24 cellular contexts compared by ENCODE assay signal in genomic region chr10:132376394-132376851, GRCh38. TPM values are rescaled to one million over a fixed set of nuclear protein-coding genes. Genes with fewer than 3 reads are reported as not detected.
A peak's percentile ranks its signal among the peaks of the same experiment; 100 is the strongest.
DNase-seq lines count a peak whose midpoint lies in the region; ATAC-seq and TF ChIP-seq lines count a peak whose summit lies in the region.
"Had no signal": no experiment of that assay in that cellular context is flagged by ENCODE, and none has a peak within 500 bp of the region (broad histone marks: within the 10 kb centered on the region; RNA-seq: fewer than 3 reads in every experiment).

No MANE protein-coding gene starts in this region.

- H3K27ac Mint-ChIP-seq in activated naive CD8-positive, alpha-beta T cell treated with anti-CD3 and anti-CD28 coated beads, Interleukin-2, amount 10 ng/mL, durations not matched to agents 7 days and 5 days = no peak overlapping the region
- H3K27ac Mint-ChIP-seq in activated naive CD8-positive, alpha-beta T cell treated with anti-CD3 and anti-CD28 coated beads, Interleukin-2, amount 50 U/mL, for 24 hours = no peak overlapping the region
- no peak overlapping the region for H3K27ac Mint-ChIP-seq in chondrocyte (ENCODE audit: unreplicated experiment)
- H3K27ac Mint-ChIP-seq in memory B cell = peak overlapping the region; percentile 42
- H3K27ac Mint-ChIP-seq: B cell, nephron, type B pancreatic cell had no signal

- ATAC-seq in activated naive CD8-positive, alpha-beta T cell treated with anti-CD3 and anti-CD28 coated beads, Interleukin-2, amount 10 ng/mL, durations not matched to agents 7 days and 5 days (ENCODE audit: low read depth) = no peak
- no peak for ATAC-seq in activated naive CD8-positive, alpha-beta T cell treated with anti-CD3 and anti-CD28 coated beads, Interleukin-2, amount 50 U/mL, for 24 hours
- ATAC-seq in memory B cell (ENCODE audit: low read depth) = no peak
- peak; percentile 21 for ATAC-seq in upper lobe of right lung
- ATAC-seq: activated naive CD4-positive, alpha-beta T cell treated with anti-CD3 and anti-CD28 coated beads, Interleukin-2, amount 50 U/mL, for 72 hours; heart left ventricle; left colon had no signal

- no peaks in the 10 kb centered on the region for H3K9me3 Mint-ChIP-seq in activated naive CD8-positive, alpha-beta T cell treated with anti-CD3 and anti-CD28 coated beads, Interleukin-2, amount 10 ng/mL, durations not matched to agents 7 days and 5 days
- no peaks in the 10 kb centered on the region for H3K9me3 Mint-ChIP-seq in activated naive CD8-positive, alpha-beta T cell treated with anti-CD3 and anti-CD28 coated beads, Interleukin-2, amount 50 U/mL, for 24 hours
- H3K9me3 Mint-ChIP-seq in chondrocyte (ENCODE audit: low read depth) (peaks cover 3% of the 10 kb centered on the region), memory B cell (no peaks in the 10 kb centered on the region)
- H3K9me3 Mint-ChIP-seq: activated naive CD4-positive, alpha-beta T cell treated with anti-CD3 and anti-CD28 coated beads, Interleukin-2, amount 50 U/mL, for 72 hours; type B pancreatic cell had no signal

- H3K9me3 ChIP-seq in upper lobe of right lung = no peaks in the 10 kb centered on the region
- H3K9me3 ChIP-seq: ovary, right lobe of liver, SJSA1 had no signal

- no peak overlapping the region for H3K27ac ChIP-seq in upper lobe of right lung
- H3K27ac ChIP-seq: epithelial cell of prostate, heart left ventricle, ovary, right lobe of liver, SJSA1 had no signal

- no peaks in the 10 kb centered on the region for H3K27me3 ChIP-seq in upper lobe of right lung
- H3K27me3 ChIP-seq: heart left ventricle, ovary, right lobe of liver had no signal

- H3K4me1 ChIP-seq in upper lobe of right lung = no peaks in the 10 kb centered on the region
- H3K4me1 ChIP-seq: right lobe of liver, SJSA1 had no signal

- H3K27me3 Mint-ChIP-seq in activated naive CD8-positive, alpha-beta T cell treated with anti-CD3 and anti-CD28 coated beads, Interleukin-2, amount 10 ng/mL, durations not matched to agents 7 days and 5 days = no peaks in the 10 kb centered on the region
- peaks cover 2% of the 10 kb centered on the region for H3K27me3 Mint-ChIP-seq in activated naive CD8-positive, alpha-beta T cell treated with anti-CD3 and anti-CD28 coated beads, Interleukin-2, amount 50 U/mL, for 24 hours
- no peaks in the 10 kb centered on the region for H3K27me3 Mint-ChIP-seq in chondrocyte (ENCODE audit: low read depth)
- peaks cover 4% of the 10 kb centered on the region for H3K27me3 Mint-ChIP-seq in memory B cell

- POLR2A ChIA-PET in activated naive CD8-positive, alpha-beta T cell treated with anti-CD3 and anti-CD28 coated beads, Interleukin-2, amount 10 ng/mL, durations not matched to agents 7 days and 5 days (lab: Charles Lee) = no interaction called here

- H3K36me3 Mint-ChIP-seq in activated naive CD8-positive, alpha-beta T cell treated with anti-CD3 and anti-CD28 coated beads, Interleukin-2, amount 10 ng/mL, durations not matched to agents 7 days and 5 days = no peaks in the 10 kb centered on the region
- no peaks in the 10 kb centered on the region for H3K36me3 Mint-ChIP-seq in activated naive CD8-positive, alpha-beta T cell treated with anti-CD3 and anti-CD28 coated beads, Interleukin-2, amount 50 U/mL, for 24 hours (ENCODE audit: low read depth)
- H3K36me3 Mint-ChIP-seq in chondrocyte (ENCODE audit: low read depth) (peaks cover 14% of the 10 kb centered on the region), memory B cell (no peaks in the 10 kb centered on the region)
- H3K36me3 Mint-ChIP-seq: activated naive CD4-positive, alpha-beta T cell treated with anti-CD3 and anti-CD28 coated beads, Interleukin-2, amount 50 U/mL, for 72 hours had no signal

- TF ChIP-seq CTCF in chondrocyte (IDR thresholded peaks at IDR 0.05) = no peak
- TF ChIP-seq CTCF in upper lobe of right lung (IDR thresholded peaks at IDR 0.05) = no peak

- H3K4me1 Mint-ChIP-seq in activated naive CD8-positive, alpha-beta T cell treated with anti-CD3 and anti-CD28 coated beads, Interleukin-2, amount 10 ng/mL, durations not matched to agents 7 days and 5 days = peaks cover 6% of the 10 kb centered on the region
- peaks cover 4% of the 10 kb centered on the region for H3K4me1 Mint-ChIP-seq in activated naive CD8-positive, alpha-beta T cell treated with anti-CD3 and anti-CD28 coated beads, Interleukin-2, amount 50 U/mL, for 24 hours
- H3K4me1 Mint-ChIP-seq in chondrocyte (ENCODE audit: low read depth) = no peaks in the 10 kb centered on the region
- peaks cover 3% of the 10 kb centered on the region for H3K4me1 Mint-ChIP-seq in memory B cell
- H3K4me1 Mint-ChIP-seq: B cell, nephron had no signal

- no peak overlapping the region for H3K4me3 ChIP-seq in upper lobe of right lung
- H3K4me3 ChIP-seq: heart left ventricle, ovary, right lobe of liver, SJSA1 had no signal

- H3K36me3 ChIP-seq in upper lobe of right lung = no peaks in the 10 kb centered on the region
- H3K36me3 ChIP-seq: heart left ventricle, ovary, right lobe of liver, SJSA1 had no signal

- peak; percentile 19 for DNase-seq in activated naive CD8-positive, alpha-beta T cell treated with anti-CD3 and anti-CD28 coated beads, Interleukin-2, amount 10 ng/mL, durations not matched to agents 7 days and 5 days
- no peak for DNase-seq in activated naive CD8-positive, alpha-beta T cell treated with anti-CD3 and anti-CD28 coated beads, Interleukin-2, amount 50 U/mL, for 24 hours
- DNase-seq in chondrocyte (ENCODE audit: low spot score) (peak; percentile 69), memory B cell (ENCODE audit: low spot score in 2 of 2) (no peak), upper lobe of right lung (peak; percentile 67), SKM-1 treated with dmso at 0.1 percent for 144 hours (lab: John Stamatoyannopoulos, UW; ENCODE audit: unreplicated experiment) (no peak), NCI-H2171 (lab: John Stamatoyannopoulos, UW) (no peak)
- no peak for DNase-seq in activated CD4-positive, alpha-beta T cell treated with anti-CD3 and anti-CD28 coated beads, Interleukin-2, amount 50 U/mL, for 48 hours
- DNase-seq: central memory CD4-positive, alpha-beta T cell; DMS79; KBM-7; NCI-H1417 treated with DMSO at 0.1 percent for 48 hours; NCI-H524 treated with DMSO at 0.1 percent for 48 hours; T-helper 1 cell had no signal

- intact Hi-C loops in upper lobe of right lung (cut with DNase I) = no loop called here

- no peak overlapping the region for H3K4me3 Mint-ChIP-seq in activated naive CD8-positive, alpha-beta T cell treated with anti-CD3 and anti-CD28 coated beads, Interleukin-2, amount 10 ng/mL, durations not matched to agents 7 days and 5 days
- H3K4me3 Mint-ChIP-seq in activated naive CD8-positive, alpha-beta T cell treated with anti-CD3 and anti-CD28 coated beads, Interleukin-2, amount 50 U/mL, for 24 hours = no peak overlapping the region
- no peak overlapping the region for H3K4me3 Mint-ChIP-seq in chondrocyte (ENCODE audit: unreplicated experiment)
- H3K4me3 Mint-ChIP-seq in memory B cell = no peak overlapping the region
- H3K4me3 Mint-ChIP-seq: B cell, nephron, type B pancreatic cell had no signal

RNA-seq across cellular contexts. Expression of gene PWWP2B, which starts 20.6 kb away (rescaled TPM):
- 10 to 100 TPM; 16.6 to 17.1 TPM for total RNA-seq in activated naive CD8-positive, alpha-beta T cell treated with anti-CD3 and anti-CD28 coated beads, Interleukin-2, amount 10 ng/mL, durations not matched to agents 7 days and 5 days
- total RNA-seq in chondrocyte = 9.9 to 13.9 TPM (median 13.2 TPM) in 3 replicates
- 26.0 TPM for total RNA-seq in upper lobe of right lung

RNA-seq across cellular contexts. Expression of gene LRRC27, which starts 44.4 kb away (rescaled TPM):
- total RNA-seq in activated naive CD8-positive, alpha-beta T cell treated with anti-CD3 and anti-CD28 coated beads, Interleukin-2, amount 10 ng/mL, durations not matched to agents 7 days and 5 days = 1 to 10 TPM; 4.7 to 6.3 TPM
- 10.2 to 14.4 TPM (median 13.2 TPM) in 3 replicates for total RNA-seq in chondrocyte
- total RNA-seq in upper lobe of right lung = 6.3 TPM

Comparison
In these comparisons a context has a peak if more than half of its experiments do, and no peak if none do; other contexts are left out.
1. DNase-seq: peak in activated naive CD8-positive, alpha-beta T cell treated with anti-CD3 and anti-CD28 coated beads, Interleukin-2, amount 10 ng/mL, durations not matched to agents 7 days and 5 days (single experiment), chondrocyte (single experiment) and upper lobe of right lung (single experiment); none in activated naive CD8-positive, alpha-beta T cell treated with anti-CD3 and anti-CD28 coated beads, Interleukin-2, amount 50 U/mL, for 24 hours (single experiment), memory B cell (0 of 2), SKM-1 treated with dmso at 0.1 percent for 144 hours (single experiment), activated CD4-positive, alpha-beta T cell treated with anti-CD3 and anti-CD28 coated beads, Interleukin-2, amount 50 U/mL, for 48 hours (0 of 2) and NCI-H2171 (single experiment).